ENCODE assay signal across 11 cellular contexts in the genomic region with DNA sequence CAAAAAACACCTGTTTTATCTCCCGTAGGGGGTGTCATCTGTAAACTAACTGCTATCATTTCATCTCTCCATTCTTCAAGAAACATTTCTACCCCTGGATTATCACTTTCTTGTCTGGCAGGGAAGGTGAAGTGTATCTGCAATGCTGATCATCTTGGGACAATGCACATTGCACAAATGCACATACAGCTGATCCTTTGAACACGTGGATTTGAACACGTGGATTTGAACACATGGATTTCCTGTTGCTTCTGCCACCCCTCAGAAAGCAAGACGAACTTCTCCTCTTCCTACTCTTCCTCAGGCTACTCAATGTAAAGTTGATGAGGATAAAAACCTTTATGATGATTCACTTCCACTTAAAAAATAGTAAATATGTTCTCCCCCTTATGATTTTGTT.
"Had no signal": no experiment of that assay in that cellular context is flagged by ENCODE, and none has a peak within 500 bp of the region (broad histone marks: within the 10 kb centered on the region; RNA-seq: fewer than 3 reads in every experiment).

No MANE protein-coding gene starts in this region.

- H3K4me3 ChIP-seq: GM23248, GM23338, HAP-1 had no signal

- DNase-seq: GM23248, GOT3, H7, H9, HCEC 1CT, HFFc6 had no signal

- H3K9me3 ChIP-seq: HAP-1 had no signal

- H3K4me2 ChIP-seq: GM23338 had no signal

- H3K4me1 ChIP-seq: HAP-1 had no signal

- FAIRE-seq: H1, H54 had no signal

- H3K36me3 ChIP-seq: HAP-1 had no signal

- ATAC-seq: GM23338, HCT116 had no signal

- H3K27ac ChIP-seq: GM23248 had no signal

- H3K9ac ChIP-seq: GM23248 had no signal

- H2AFZ ChIP-seq: GM23248, GM23338 had no signal
